Comparison of ENCODE assay signal across 17 cellular contexts in the genomic region with DNA sequence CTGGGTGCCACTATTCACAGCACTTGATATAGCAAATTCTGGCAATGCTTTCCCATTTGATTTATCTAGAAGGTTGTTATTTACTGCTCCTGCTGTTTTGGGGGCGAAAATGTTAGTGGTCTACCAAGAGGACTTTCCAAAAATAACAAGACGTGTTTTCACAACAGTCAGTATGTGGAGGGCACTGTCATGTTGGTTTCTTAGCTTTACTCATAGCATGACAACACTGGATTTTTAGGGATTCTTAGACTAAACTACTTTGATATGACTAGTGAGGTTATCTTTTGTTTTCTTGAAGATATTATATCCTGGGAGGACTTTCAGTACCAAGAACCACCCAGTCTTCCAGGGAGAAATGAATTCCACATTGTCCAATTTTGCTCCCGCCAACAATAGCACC.
"Had no signal": no experiment of that assay in that cellular context is flagged by ENCODE, and none has a peak within 500 bp of the region (broad histone marks: within the 10 kb centered on the region; RNA-seq: fewer than 3 reads in every experiment).

No MANE protein-coding gene starts in this region.

- DNase-seq: activated CD4-positive, alpha-beta T cell treated with anti-CD3 and anti-CD28 coated beads, Interleukin-2, amount 50 U/mL, for 4 hours; amygdala; gastrocnemius medialis; heart left ventricle; kidney; nucleus accumbens; stimulated activated CD8-positive, alpha-beta memory T cell treated with anti-CD3 and anti-CD28 coated beads, Interleukin-4, amount 100 ng/mL, for 48 hours; stimulated activated naive CD4-positive, alpha-beta T cell treated with Interleukin-2 at 50 U/mL for 16 hours; SW 1271; transverse colon; uterus; WERI-Rb-1 had no signal

- H3K27ac Mint-ChIP-seq: activated naive CD4-positive, alpha-beta T cell treated with anti-CD3 and anti-CD28 coated beads, Interleukin-2, amount 50 U/mL, for 72 hours had no signal

- H3K4me3 Mint-ChIP-seq: nephron had no signal

- H3K4me1 Mint-ChIP-seq: nephron had no signal

- FAIRE-seq: endometrium, kidney had no signal

- H3K4me3 ChIP-seq: gastrocnemius medialis, heart left ventricle, lung, transverse colon, uterus had no signal

- H3K9me3 Mint-ChIP-seq: activated naive CD4-positive, alpha-beta T cell treated with anti-CD3 and anti-CD28 coated beads, Interleukin-2, amount 50 U/mL, for 72 hours; nephron had no signal

- H3K27me3 ChIP-seq: gastrocnemius medialis, heart left ventricle, transverse colon, uterus had no signal

- ATAC-seq: activated naive CD4-positive, alpha-beta T cell treated with anti-CD3 and anti-CD28 coated beads, Interleukin-2, amount 50 U/mL, for 72 hours; gastrocnemius medialis; heart left ventricle; left lobe of liver had no signal

- H3K27ac ChIP-seq: gastrocnemius medialis, heart left ventricle, transverse colon, uterus, WERI-Rb-1 had no signal
